ENCODE assay signal across 13 cellular contexts in the genomic region with DNA sequence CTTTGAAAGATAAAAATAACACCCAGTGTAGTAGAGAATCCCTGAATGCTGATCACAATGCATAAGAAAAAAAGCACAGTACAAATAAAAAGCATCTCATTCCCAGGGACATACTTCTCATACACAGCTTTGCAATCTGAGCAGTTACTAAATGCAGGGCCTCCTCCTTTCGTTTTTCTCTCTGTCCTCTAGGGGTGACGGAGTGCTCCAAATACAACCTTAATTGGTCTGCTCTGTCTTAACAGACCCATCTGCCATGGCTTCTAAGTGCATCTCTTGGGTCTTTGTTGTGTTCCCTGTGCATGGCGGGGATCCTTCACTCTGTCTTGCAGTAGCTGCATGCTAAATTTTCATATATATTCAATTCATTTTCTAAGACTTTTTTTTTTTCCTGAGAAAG.
DNase-seq lines count a peak whose midpoint lies in the region; ATAC-seq, FAIRE-seq and TF ChIP-seq lines count a peak whose summit lies in the region.
"Had no signal": no experiment of that assay in that cellular context is flagged by ENCODE, and none has a peak within 500 bp of the region (broad histone marks: within the 10 kb centered on the region; RNA-seq: fewer than 3 reads in every experiment).

No MANE protein-coding gene starts in this region.

- H3K18ac ChIP-seq in mesenchymal stem cell (ENCODE audit: low read depth in 1 of 2, low read length in 2 of 2): no peak overlapping the region

- H2BK120ac ChIP-seq in mesenchymal stem cell (ENCODE audit: low read depth, low read length): no peak overlapping the region

- H3K27ac ChIP-seq in astrocyte (ENCODE audit: low read depth, low read length) (no peak overlapping the region), mesenchymal stem cell (ENCODE audit: low read length, poor library complexity, severe bottlenecking) (no peak overlapping the region)
- H3K27ac ChIP-seq: adrenal gland, neutrophil had no signal

- no peak overlapping the region for H4K91ac ChIP-seq in mesenchymal stem cell (ENCODE audit: low read length)

- H3K4me1 Mint-ChIP-seq in astrocyte (ENCODE audit: low read depth, unreplicated experiment): no peaks in the 10 kb centered on the region

- no peak for FAIRE-seq in astrocyte (lab: Jason Lieb, UNC)
- FAIRE-seq: keratinocyte had no signal

- H2BK15ac ChIP-seq in mesenchymal stem cell (ENCODE audit: low read depth, poor library complexity, severe bottlenecking): no peak overlapping the region

- no peak overlapping the region for H4K8ac ChIP-seq in mesenchymal stem cell (ENCODE audit: low read length)

- peak overlapping the region; percentile 13 for H2AFZ ChIP-seq in astrocyte (ENCODE audit: low read depth, low read length)
- no peak overlapping the region for H2AFZ ChIP-seq in mesenchymal stem cell (ENCODE audit: low read depth, low read length)

- no peaks in the 10 kb centered on the region for H3K27me3 Mint-ChIP-seq in astrocyte (ENCODE audit: low read depth, unreplicated experiment)

- no peaks in the 10 kb centered on the region for H3K27me3 ChIP-seq in astrocyte (ENCODE audit: insufficient read depth, low read length)
- no peaks in the 10 kb centered on the region for H3K27me3 ChIP-seq in mesenchymal stem cell (ENCODE audit: control insufficient read depth in 1 of 2, insufficient read depth in 1 of 2, low read length in 2 of 2)
- H3K27me3 ChIP-seq: adrenal gland, neutrophil had no signal

- no peak overlapping the region for H3K23ac ChIP-seq in mesenchymal stem cell (ENCODE audit: low read length in 2 of 2)

- H3K79me2 ChIP-seq in astrocyte (ENCODE audit: insufficient read depth, low read length): no peaks in the 10 kb centered on the region

- peak overlapping the region; percentile 9 for H3K4me2 ChIP-seq in astrocyte (ENCODE audit: low read length)
- no peak overlapping the region for H3K4me2 ChIP-seq in mesenchymal stem cell (ENCODE audit: low read length, poor library complexity, severe bottlenecking)

- H2BK12ac ChIP-seq in mesenchymal stem cell (ENCODE audit: low read length in 2 of 2): no peak overlapping the region

- ATAC-seq in GM21390 (IDR thresholded peaks at IDR 0.05; ENCODE audit: unreplicated experiment) (no peak), HG03039 (IDR thresholded peaks at IDR 0.05; ENCODE audit: unreplicated experiment) (no peak)

- H3K9ac ChIP-seq in astrocyte (ENCODE audit: low read length) (no peak overlapping the region), mesenchymal stem cell (ENCODE audit: low read length) (no peak overlapping the region)

- H3K4ac ChIP-seq in mesenchymal stem cell (ENCODE audit: low read depth in 1 of 2, low read length in 2 of 2): no peak overlapping the region

- H2AK5ac ChIP-seq in mesenchymal stem cell (ENCODE audit: low read length, severe bottlenecking): no peak overlapping the region

- H3K4me1 ChIP-seq in astrocyte (ENCODE audit: insufficient read depth, low read length): no peaks in the 10 kb centered on the region
- no peaks in the 10 kb centered on the region for H3K4me1 ChIP-seq in mesenchymal stem cell (ENCODE audit: control insufficient read depth, insufficient read depth, low read depth, low read length)
- H3K4me1 ChIP-seq: adrenal gland had no signal

- H3K4me3 ChIP-seq in NB4 (ENCODE audit: low read depth, low read length) (no peak overlapping the region), astrocyte (ENCODE audit: insufficient read depth, low read depth, low read length) (no peak overlapping the region), mesenchymal stem cell (ENCODE audit: insufficient read depth in 1 of 2, low read depth in 1 of 2, low read length in 2 of 2) (no peak overlapping the region)
- H3K4me3 ChIP-seq: adrenal gland had no signal

- no peaks in the 10 kb centered on the region for H4K20me1 ChIP-seq in astrocyte (ENCODE audit: insufficient read depth, low read length)

- H2BK5ac ChIP-seq in mesenchymal stem cell (ENCODE audit: low read depth, low read length, poor library complexity, severe bottlenecking): no peak overlapping the region

- WGBS in mesenchymal stem cell: 43% methylated on average over 2 of the region's 3 CpGs

- no peaks in the 10 kb centered on the region for H3K9me3 Mint-ChIP-seq in astrocyte (ENCODE audit: unreplicated experiment)

- DNase-seq in NB4 (ENCODE audit: low read depth): peak; percentile 20
- no peak for DNase-seq in astrocyte (ENCODE audit: low read depth)
- DNase-seq in mesenchymal stem cell: peak; percentile 12
- DNase-seq in SIG-M5 (lab: John Stamatoyannopoulos, UW): no peak
- no peak for DNase-seq in HuH-7 (ENCODE audit: low spot score)
- DNase-seq: adrenal gland; NCI-H345; stimulated activated CD4-positive, alpha-beta T cell treated with anti-CD3 and anti-CD28 coated beads, Interleukin-2, amount 100 ng/mL, for 24 hours had no signal

- no peaks in the 10 kb centered on the region for H3K36me3 ChIP-seq in astrocyte (ENCODE audit: insufficient read depth, low read length)
- H3K36me3 ChIP-seq in mesenchymal stem cell (ENCODE audit: control insufficient read depth in 1 of 2, insufficient read depth in 2 of 2, low read depth in 1 of 2, low read length in 2 of 2): no peaks in the 10 kb centered on the region
- H3K36me3 ChIP-seq: adrenal gland, neutrophil had no signal

- H3K27ac Mint-ChIP-seq in astrocyte (ENCODE audit: unreplicated experiment): no peak overlapping the region

- 0 out of 2 replicates have a peak, but pooled peaks have one; percentile 17 for TF ChIP-seq CTCF in GM12874 (IDR thresholded peaks at IDR 0.05; ENCODE audit: insufficient read depth, low read depth, low read length)
- TF ChIP-seq CTCF in NB4 (IDR thresholded peaks at IDR 0.05; ENCODE audit: low read depth, low read length): peak; percentile 4
- peak; percentile 12 for TF ChIP-seq CTCF in astrocyte (IDR thresholded peaks at IDR 0.05; ENCODE audit: insufficient read depth, low read depth, low read length)

- H3K79me1 ChIP-seq in mesenchymal stem cell (replicated peaks; ENCODE audit: low read length, poor library complexity, severe bottlenecking): no peaks in the 10 kb centered on the region

- no peak overlapping the region for H3K4me3 Mint-ChIP-seq in astrocyte (ENCODE audit: unreplicated experiment)

- no peaks in the 10 kb centered on the region for H3K9me3 ChIP-seq in astrocyte (ENCODE audit: insufficient read depth, low read depth, low read length)
- H3K9me3 ChIP-seq in mesenchymal stem cell (ENCODE audit: control insufficient read depth, low read length): no peaks in the 10 kb centered on the region
- H3K9me3 ChIP-seq: adrenal gland, neutrophil had no signal

- H3K36me3 Mint-ChIP-seq in astrocyte (ENCODE audit: low read depth, unreplicated experiment): no peaks in the 10 kb centered on the region

- no peak for TF ChIP-seq POLR2A in NB4 (IDR thresholded peaks at IDR 0.05; ENCODE audit: extremely low read depth, insufficient read length)

- no peak overlapping the region for H3K14ac ChIP-seq in mesenchymal stem cell (ENCODE audit: low read length in 2 of 2)

Comparison
In these comparisons a context has a peak if more than half of its experiments do, and no peak if none do; other contexts are left out.
1. DNase-seq: peak in NB4 (single experiment) and mesenchymal stem cell (single experiment); none in astrocyte (single experiment), SIG-M5 (single experiment) and HuH-7 (single experiment).
2. Peak in every context shown above with its lines, with median percentiles within 50 percentile points of each other: CTCF ChIP-seq.